ENCODE assay signal across 19 cellular contexts in the genomic region with DNA sequence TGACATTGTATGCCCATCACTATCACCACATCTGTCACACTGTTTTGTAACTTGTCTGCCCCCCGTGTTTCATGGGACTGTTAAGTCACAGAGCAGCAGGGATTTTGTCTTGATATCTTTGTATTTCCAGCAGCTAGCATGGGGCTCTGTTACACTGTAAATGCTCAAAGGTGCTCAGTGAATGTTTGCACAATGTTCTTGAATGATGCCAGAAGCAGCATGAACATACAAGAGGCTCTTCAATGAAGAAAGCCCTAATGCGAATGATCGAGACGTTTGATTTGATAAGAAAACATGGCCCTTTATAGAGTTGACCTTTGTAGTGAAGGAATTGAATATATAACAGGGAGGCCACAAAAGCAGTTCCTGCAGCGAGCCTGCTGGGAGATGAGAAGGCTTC.
"Had no signal": no experiment of that assay in that cellular context is flagged by ENCODE, and none has a peak within 500 bp of the region (broad histone marks: within the 10 kb centered on the region; RNA-seq: fewer than 3 reads in every experiment).

No MANE protein-coding gene starts in this region.

- H3K27ac Mint-ChIP-seq: endodermal cell; natural killer cell; neural progenitor cell; progenitor cell of endocrine pancreas; stimulated activated effector memory CD8-positive, alpha-beta T cell treated with anti-CD3 and anti-CD28 coated beads, Interleukin-12 subunit alpha, Interleukin-12 subunit beta, amount 100 ng/mL, for 72 hours; stimulated activated naive CD8-positive, alpha-beta T cell treated with anti-CD3 and anti-CD28 coated beads, Interleukin-15, Interleukin-2, amounts not matched to agents 100 ng/mL and 50 ng/mL, for 24 hours had no signal

- ATAC-seq: natural killer cell; pancreas; right cardiac atrium; stimulated activated effector memory CD8-positive, alpha-beta T cell treated with anti-CD3 and anti-CD28 coated beads, Interleukin-12 subunit alpha, Interleukin-12 subunit beta, amount 100 ng/mL, for 72 hours had no signal

- H3K4me1 ChIP-seq: neural progenitor cell, pancreas, testis, tibial nerve had no signal

- H3K4me3 ChIP-seq: coronary artery, hepatocyte, neural progenitor cell, pancreas, smooth muscle cell, testis, tibial nerve had no signal

- DNase-seq: effector CD4-positive, alpha-beta T cell; endodermal cell; foreskin melanocyte; head of caudate nucleus; natural killer cell; nucleus accumbens; pancreas; right cardiac atrium; stimulated activated CD4-positive, alpha-beta T cell treated with anti-CD3 and anti-CD28 coated beads, Interleukin-4, amount 100 ng/mL, for 1 hour; stimulated activated CD8-positive, alpha-beta memory T cell treated with anti-CD3 and anti-CD28 coated beads, Interleukin-4, amount 100 ng/mL, for 48 hours; testis had no signal

- H3K9me3 Mint-ChIP-seq: endodermal cell; natural killer cell; neural progenitor cell; stimulated activated effector memory CD8-positive, alpha-beta T cell treated with anti-CD3 and anti-CD28 coated beads, Interleukin-12 subunit alpha, Interleukin-12 subunit beta, amount 100 ng/mL, for 72 hours; stimulated activated naive CD8-positive, alpha-beta T cell treated with anti-CD3 and anti-CD28 coated beads, Interleukin-15, Interleukin-2, amounts not matched to agents 100 ng/mL and 50 ng/mL, for 24 hours had no signal

- H3K27me3 Mint-ChIP-seq: stimulated activated naive CD8-positive, alpha-beta T cell treated with anti-CD3 and anti-CD28 coated beads, Interleukin-15, Interleukin-2, amounts not matched to agents 100 ng/mL and 50 ng/mL, for 24 hours had no signal

- H3K9me3 ChIP-seq: pancreas, testis, tibial nerve had no signal

- H3K27me3 ChIP-seq: hepatocyte, neural progenitor cell, pancreas, testis, tibial nerve had no signal

- H3K4me1 Mint-ChIP-seq: neural progenitor cell had no signal

- H3K27ac ChIP-seq: coronary artery, hepatocyte, neural progenitor cell, pancreas, testis, tibial nerve had no signal

- H3K4me3 Mint-ChIP-seq: endodermal cell; natural killer cell; neural progenitor cell; stimulated activated effector memory CD8-positive, alpha-beta T cell treated with anti-CD3 and anti-CD28 coated beads, Interleukin-12 subunit alpha, Interleukin-12 subunit beta, amount 100 ng/mL, for 72 hours; stimulated activated naive CD8-positive, alpha-beta T cell treated with anti-CD3 and anti-CD28 coated beads, Interleukin-15, Interleukin-2, amounts not matched to agents 100 ng/mL and 50 ng/mL, for 24 hours had no signal

- H3K36me3 ChIP-seq: neural progenitor cell, pancreas had no signal
